16 cellular contexts compared by ENCODE assay signal in genomic region chr6:20991910-20992309, GRCh38.
DNase-seq lines count a peak whose midpoint lies in the region; ATAC-seq and TF ChIP-seq lines count a peak whose summit lies in the region.
"Had no signal": no experiment of that assay in that cellular context is flagged by ENCODE, and none has a peak within 500 bp of the region (broad histone marks: within the 10 kb centered on the region; RNA-seq: fewer than 3 reads in every experiment).

No MANE protein-coding gene starts in this region.

- H4K5ac ChIP-seq in IMR-90 (ENCODE audit: low read depth, low read length), result no peak overlapping the region

- H3K27me3 Mint-ChIP-seq in type B pancreatic cell, result no peaks in the 10 kb centered on the region
- H3K27me3 Mint-ChIP-seq: CD8-positive, alpha-beta memory T cell; IgD-negative memory B cell had no signal

- H2BK15ac ChIP-seq in IMR-90 (ENCODE audit: low read depth, low read length), result no peak overlapping the region

- no peak for TF ChIP-seq POLR2A in IMR-90 (IDR thresholded peaks at IDR 0.05; ENCODE audit: low read depth, low read length)

- in situ Hi-C loops in IMR-90 (cut with MboI; ENCODE audit: low sequenced_read_pairs), result no loop called here

- H2BK5ac ChIP-seq in IMR-90 (ENCODE audit: low read depth, low read length, poor library complexity, severe bottlenecking), result no peak overlapping the region

- H3K14ac ChIP-seq in IMR-90 (replicated peaks; ENCODE audit: low read depth, low read length), result no peak overlapping the region

- no peak for TF ChIP-seq RAD21 in IMR-90 (IDR thresholded peaks at IDR 0.05; ENCODE audit: low read length)

- H4K8ac ChIP-seq in IMR-90 (ENCODE audit: low read depth in 2 of 2, low read length in 2 of 2), result no peak overlapping the region

- TF ChIP-seq CTCF in IMR-90 (conservative IDR thresholded peaks at IDR 0.05; ENCODE audit: low read depth, low read length) (no peak), choroid plexus epithelial cell (conservative IDR thresholded peaks at IDR 0.05; ENCODE audit: low read depth, low read length) (no peak), type B pancreatic cell (conservative IDR thresholded peaks at IDR 0.05) (no peak)

- H3K79me1 ChIP-seq in IMR-90 (ENCODE audit: low read depth in 1 of 2, low read length in 2 of 2), result no peaks in the 10 kb centered on the region

- no peak overlapping the region for H3K9ac ChIP-seq in IMR-90 (ENCODE audit: low read depth, low read length)
- H3K9ac ChIP-seq: BLaER1 had no signal

- intact Hi-C loops in IMR-90 (cut with micrococcal nuclease), result no loop called here

- CTCF ChIA-PET in IMR-90 (lab: Yijun Ruan, JAX), result no interaction called here

- H3K9me1 ChIP-seq in IMR-90 (ENCODE audit: insufficient read depth, low read length), result no peaks in the 10 kb centered on the region

- H3K4me3 ChIP-seq in IMR-90 (ENCODE audit: insufficient read depth, low read depth, low read length) (no peak overlapping the region), choroid plexus epithelial cell (ENCODE audit: low read depth, low read length) (no peak overlapping the region)
- H3K4me3 ChIP-seq: A549, BLaER1 had no signal

- H3K27me3 ChIP-seq in IMR-90 (ENCODE audit: control insufficient read depth, insufficient read depth, low read length), result no peaks in the 10 kb centered on the region
- H3K27me3 ChIP-seq: BLaER1 had no signal

- no peak for ATAC-seq in IMR-90 (ENCODE audit: low read depth)
- ATAC-seq in GM21360 (IDR thresholded peaks at IDR 0.05; ENCODE audit: unreplicated experiment), result no peak
- ATAC-seq: A549, HCT116 had no signal

- H3K27ac Mint-ChIP-seq in type B pancreatic cell, result no peak overlapping the region
- H3K27ac Mint-ChIP-seq: CD8-positive, alpha-beta memory T cell; IgD-negative memory B cell had no signal

- peaks cover 11% of the 10 kb centered on the region for H3K36me3 Mint-ChIP-seq in type B pancreatic cell

- H3K9me3 ChIP-seq in IMR-90 (ENCODE audit: control insufficient read depth, insufficient read depth, low read length), result no peaks in the 10 kb centered on the region
- H3K9me3 ChIP-seq: A549, BLaER1, Caco-2 had no signal

- no peak overlapping the region for H3K27ac ChIP-seq in IMR-90 (ENCODE audit: insufficient read depth, low read length)
- H3K27ac ChIP-seq: A549, BLaER1 had no signal

- no peak overlapping the region for H2BK20ac ChIP-seq in IMR-90 (ENCODE audit: low read depth, low read length)

- H3K4me3 Mint-ChIP-seq in type B pancreatic cell, result no peak overlapping the region
- H3K4me3 Mint-ChIP-seq: CD8-positive, alpha-beta memory T cell; IgD-negative memory B cell had no signal

- no peak overlapping the region for H3K4ac ChIP-seq in IMR-90 (ENCODE audit: low read depth, low read length)

- no peak overlapping the region for H3K4me2 ChIP-seq in IMR-90 (ENCODE audit: low read depth, low read length)
- H3K4me2 ChIP-seq: A549, BLaER1 had no signal

- POLR2A ChIA-PET in IMR-90 (lab: Charles Lee; ENCODE audit: unreplicated experiment), result interaction anchor here (0.6 kb wide), 1 partner anchor 603 kb away, joined by 3 read pairs; no protein-coding TSS in a partner anchor

- no peaks in the 10 kb centered on the region for H3K36me3 ChIP-seq in IMR-90 (ENCODE audit: control insufficient read depth, insufficient read depth, low read length)

- no CpG with 5 or more reads among the region's 2 CpGs for WGBS in IMR-90 (ENCODE audit: extremely low coverage in 2 of 2, insufficient read length in 1 of 2), 2 experiments

- no peak overlapping the region for H4K91ac ChIP-seq in IMR-90 (ENCODE audit: insufficient read depth, low read depth, low read length)

- BruUV-seq in IMR-90 (replicated peaks; lab: Mats Ljungman, UMichigan), result no TSS peak

- peak; percentile 5 for DNase-seq in EL
- DNase-seq in IMR-90, result no peak
- peak; percentile 38 for DNase-seq in choroid plexus epithelial cell (ENCODE audit: low read depth)
- peak; percentile 31 for DNase-seq in iris pigment epithelial cell (ENCODE audit: low read depth)
- DNase-seq in NOMO-1 treated with dmso at 0.1 percent for 144 hours (lab: John Stamatoyannopoulos, UW; ENCODE audit: unreplicated experiment), result no peak
- DNase-seq in dermis blood vessel endothelial cell, result no peak
- DNase-seq in type B pancreatic cell (ENCODE audit: extremely low spot score, unreplicated experiment), result no peak
- DNase-seq: AML-193; Caco-2; CD8-positive, alpha-beta memory T cell; DND-41 had no signal

- no peak overlapping the region for H3K56ac ChIP-seq in IMR-90 (ENCODE audit: extremely low read depth, insufficient read depth, low read length)

- H3K18ac ChIP-seq in IMR-90 (ENCODE audit: low read depth, low read length), result no peak overlapping the region

- no peak overlapping the region for H2BK120ac ChIP-seq in IMR-90 (ENCODE audit: low read depth, low read length)

- H3K23ac ChIP-seq in IMR-90 (ENCODE audit: low read depth, low read length), result no peak overlapping the region

- H4K20me1 ChIP-seq in IMR-90 (ENCODE audit: insufficient read depth, low read length), result no peaks in the 10 kb centered on the region
- H4K20me1 ChIP-seq: BLaER1 had no signal

- no peak overlapping the region for H2AFZ ChIP-seq in IMR-90 (replicated peaks; ENCODE audit: low read length, poor library complexity)

- dilution Hi-C loops in IMR-90 (cut with HindIII; ENCODE audit: low sequenced_read_pairs, unreplicated experiment), result no loop called here

- H2AK9ac ChIP-seq in IMR-90 (replicated peaks; ENCODE audit: low read depth, low read length, poor library complexity), result no peak overlapping the region

- no peak overlapping the region for H2AK5ac ChIP-seq in IMR-90 (ENCODE audit: low read depth, low read length)

- H3K4me1 Mint-ChIP-seq in type B pancreatic cell (ENCODE audit: unreplicated experiment), result peaks cover under 1% of the 10 kb centered on the region
- H3K4me1 Mint-ChIP-seq: CD8-positive, alpha-beta memory T cell had no signal

- H3K4me1 ChIP-seq in IMR-90 (ENCODE audit: control insufficient read depth, insufficient read depth, low read length), result no peaks in the 10 kb centered on the region
- H3K4me1 ChIP-seq: BLaER1, Caco-2 had no signal

- H3K9me3 Mint-ChIP-seq in type B pancreatic cell, result peaks cover 17% of the 10 kb centered on the region
- H3K9me3 Mint-ChIP-seq: CD8-positive, alpha-beta memory T cell had no signal

TF ChIP-seq in IMR-90, 13 proteins besides CTCF, POLR2A, EP300 and RAD21:
- TF ChIP-seq MXI1 (IDR thresholded peaks at IDR 0.05; ENCODE audit: borderline replicate concordance, low read depth, low read length), result no peak
- peak; percentile 26; the same call in 1 of the 2 replicates for TF ChIP-seq CEBPB (IDR thresholded peaks at IDR 0.05; ENCODE audit: low read depth, low read length)

Comparison
In these comparisons a context has a peak if more than half of its experiments do, and no peak if none do; other contexts are left out.
1. DNase-seq: peak in EL (single experiment), choroid plexus epithelial cell (single experiment) and iris pigment epithelial cell (single experiment); none in IMR-90 (single experiment), NOMO-1 treated with dmso at 0.1 percent for 144 hours (single experiment), dermis blood vessel endothelial cell (single experiment) and type B pancreatic cell (single experiment).